Comparison of ENCODE assay signal across 8 cellular contexts in the genomic region with DNA sequence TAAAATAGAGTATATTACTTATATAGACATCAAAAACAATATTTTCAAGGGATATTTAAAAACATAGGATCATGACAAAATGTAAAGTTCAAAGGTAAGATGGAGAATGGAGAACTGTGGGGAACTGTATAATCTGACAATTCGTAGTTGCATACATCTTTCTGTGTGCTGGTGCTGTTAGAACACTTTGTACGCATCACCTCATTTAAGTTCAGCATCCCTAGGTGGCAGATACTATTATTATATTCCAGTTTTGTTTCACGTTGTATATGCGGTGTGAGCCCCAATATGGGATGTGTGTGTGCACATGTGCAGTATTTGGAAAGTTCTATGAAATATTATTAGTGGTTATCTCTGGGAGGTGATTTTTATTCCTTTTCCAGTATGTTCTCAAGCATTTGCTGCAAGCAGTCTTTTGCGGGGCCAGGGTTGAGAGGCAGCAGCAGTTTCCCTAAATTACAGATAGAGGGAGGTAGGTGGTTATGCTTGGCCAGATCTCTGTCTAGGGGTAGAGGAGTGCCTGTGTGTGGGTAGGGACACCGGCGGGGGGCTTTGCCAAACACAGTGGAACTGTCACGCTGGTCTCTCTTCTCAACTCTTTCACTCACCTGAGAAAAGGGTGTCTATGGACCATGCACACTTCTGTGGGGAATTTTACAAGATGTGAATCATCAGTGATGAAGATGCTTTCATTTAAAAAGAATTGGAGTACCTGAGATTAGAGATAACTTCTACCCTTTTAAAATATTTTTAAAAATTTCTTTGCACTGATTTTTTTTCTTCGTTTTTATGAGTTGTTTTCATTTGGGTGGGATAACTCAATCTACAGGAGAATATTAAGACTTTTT. TPM values are rescaled to one million over a fixed set of nuclear protein-coding genes. Genes with fewer than 3 reads are reported as not detected.
DNase-seq lines count a peak whose midpoint lies in the region; ATAC-seq and TF ChIP-seq lines count a peak whose summit lies in the region.

No MANE protein-coding gene starts in this region.

- H3K4me1 ChIP-seq in Panc1 (ENCODE audit: control insufficient read depth, insufficient read depth, low read length) (peaks cover 18% of the 10 kb centered on the region), body of pancreas (no peaks in the 10 kb centered on the region), left lung (peaks cover 0 to 21% of the 10 kb centered on the region in 2 donors), upper lobe of right lung (peaks cover 8% of the 10 kb centered on the region)

- peak; percentile 4 for DNase-seq in NCI-H345 (lab: John Stamatoyannopoulos, UW)
- no peak for DNase-seq in NCI-H345 treated with DMSO at 0.1 percent for 48 hours (lab: John Stamatoyannopoulos, UW; ENCODE audit: unreplicated experiment)
- DNase-seq in Panc1 (ENCODE audit: low read depth, low spot score): peak; percentile 30
- no peak for DNase-seq in body of pancreas
- no peak for DNase-seq in left lung
- no peak for DNase-seq in upper lobe of right lung

- peak; percentile 50 for ATAC-seq in HG02884 (IDR thresholded peaks at IDR 0.05; ENCODE audit: unreplicated experiment)
- ATAC-seq in Panc1: peak; percentile 80
- no peak for ATAC-seq in body of pancreas
- peak; percentile 67 for ATAC-seq in left lung
- ATAC-seq in upper lobe of right lung: peak; percentile 79
- ATAC-seq in GM19452 (IDR thresholded peaks at IDR 0.05; ENCODE audit: unreplicated experiment): no peak

- in situ Hi-C loops in Panc1 (cut with HindIII; ENCODE audit: low pct_unique_long_range_greater_than_20kb, low sequenced_read_pairs): no loop called here

- no peaks in the 10 kb centered on the region for H3K27me3 ChIP-seq in Panc1 (ENCODE audit: control insufficient read depth, insufficient read depth, low read length)
- no peaks in the 10 kb centered on the region for H3K27me3 ChIP-seq in body of pancreas
- H3K27me3 ChIP-seq in left lung: no peaks in the 10 kb centered on the region
- no peaks in the 10 kb centered on the region for H3K27me3 ChIP-seq in upper lobe of right lung

- intact Hi-C loops in Panc1 (cut with micrococcal nuclease; ENCODE audit: unreplicated experiment): loop anchor here (2.0 kb wide), 1 partner anchor 123 kb away; no protein-coding TSS in a partner anchor
- intact Hi-C loops in body of pancreas (cut with DNase I): no loop called here
- intact Hi-C loops in left lung (cut with DNase I): loop anchor here in 1 of 2 donors (5.0 kb wide), 1 partner anchor 118 kb away; no protein-coding TSS in a partner anchor
- intact Hi-C loops in upper lobe of right lung (cut with DNase I): no loop called here

- H3K36me3 ChIP-seq in Panc1 (ENCODE audit: control insufficient read depth, insufficient read depth, low read length): no peaks in the 10 kb centered on the region
- no peaks in the 10 kb centered on the region for H3K36me3 ChIP-seq in body of pancreas (replicated peaks in 1 of 2; ENCODE audit: insufficient read depth in 1 of 2, low read depth in 2 of 2)
- H3K36me3 ChIP-seq in left lung: no peaks in the 10 kb centered on the region
- no peaks in the 10 kb centered on the region for H3K36me3 ChIP-seq in upper lobe of right lung

- POLR2A ChIA-PET in Panc1 (lab: Charles Lee): interaction anchor here (0.7 kb wide), 1 partner anchor 204 kb away, joined by 4 read pairs; no protein-coding TSS in a partner anchor

- peak; percentile 77 for TF ChIP-seq CTCF in Panc1 (IDR thresholded peaks at IDR 0.05)
- peak in 5 of 7 experiments; percentile 19 to 42 (median 32) for TF ChIP-seq CTCF in body of pancreas (IDR thresholded peaks at IDR 0.05)
- TF ChIP-seq CTCF in left lung (IDR thresholded peaks at IDR 0.05): peak; percentile 38 to 45
- TF ChIP-seq CTCF in upper lobe of right lung (IDR thresholded peaks at IDR 0.05): peak; percentile 59

- H3K27ac ChIP-seq in Panc1 (ENCODE audit: low read length) (peak overlapping the region; percentile 84), body of pancreas (no peak overlapping the region), left lung (no peak overlapping the region), upper lobe of right lung (no peak overlapping the region)

- BruUV-seq in Panc1 (replicated peaks; lab: Mats Ljungman, UMichigan): no TSS peak

- no peaks in the 10 kb centered on the region for H3K9me3 ChIP-seq in Panc1 (ENCODE audit: control insufficient read depth, insufficient read depth, low read depth, low read length)
- H3K9me3 ChIP-seq in body of pancreas: no peaks in the 10 kb centered on the region
- no peaks in the 10 kb centered on the region for H3K9me3 ChIP-seq in left lung
- no peaks in the 10 kb centered on the region for H3K9me3 ChIP-seq in upper lobe of right lung

- CTCF ChIA-PET in Panc1 (lab: Charles Lee): interaction anchor here (0.7 kb wide), 1 partner anchor 94 kb away, joined by 3 read pairs; no protein-coding TSS in a partner anchor

- H3K4me3 ChIP-seq in Panc1 (ENCODE audit: low read depth in 2 of 2, low read length in 2 of 2) (no peak overlapping the region), body of pancreas (no peak overlapping the region), left lung (no peak overlapping the region), upper lobe of right lung (no peak overlapping the region)

- 33 to 37% methylated on average over 9 of the region's 9 CpGs for WGBS in body of pancreas, 2 donors

- TF ChIP-seq POLR2A in body of pancreas (IDR thresholded peaks at IDR 0.05): no peak

RNA-seq across cellular contexts. Expression of gene ALOX5AP, which starts 55.6 kb away (rescaled TPM):
- total RNA-seq in Panc1 (2021; ENCODE audit: unreplicated experiment) (2.1 TPM), body of pancreas (10 to 100 TPM; 12.5 to 17.4 TPM), left lung (100 to 1,000 TPM in 1 of 2 donors, 10 to 100 TPM in 1; 76.3 to 201 TPM), upper lobe of right lung (195 TPM)
- polyA plus RNA-seq in Panc1 (2012; ENCODE audit: insufficient read length): 0.65 TPM

Comparison
In these comparisons a context has a peak if more than half of its experiments do, and no peak if none do; other contexts are left out.
1. DNase-seq: peak in NCI-H345 (single experiment) and Panc1 (single experiment); none in NCI-H345 treated with DMSO at 0.1 percent for 48 hours (single experiment), body of pancreas (0 of 4), left lung (0 of 2) and upper lobe of right lung (single experiment).
2. ATAC-seq: peak in HG02884 (single experiment), Panc1 (single experiment), left lung (single experiment) and upper lobe of right lung (single experiment); none in body of pancreas (single experiment) and GM19452 (single experiment).
3. RNA of gene ALOX5AP, which starts 55.6 kb away (total RNA-seq): 76.3 to 201 TPM in left lung and 195 TPM in upper lobe of right lung (single experiment); 12.5 to 17.4 TPM in body of pancreas and 2.1 TPM in Panc1 (single experiment); every median in the first group is over 4 times any median in the second.
4. Peak in every context shown above with its lines, with median percentiles within 50 percentile points of each other: CTCF ChIP-seq.